Comparison of ENCODE assay signal across 8 cellular contexts in genomic region chr3:4633078-4634004, GRCh38.
A peak's percentile ranks its signal among the peaks of the same experiment; 100 is the strongest.
DNase-seq lines count a peak whose midpoint lies in the region; ATAC-seq and TF ChIP-seq lines count a peak whose summit lies in the region.

No MANE protein-coding gene starts in this region.

- H3K9me3 Mint-ChIP-seq in activated CD4-positive, alpha-beta T cell treated with anti-CD3 and anti-CD28 coated beads, Interleukin-2, amount 10 ng/mL, durations not matched to agents 7 days and 5 days: no peaks in the 10 kb centered on the region
- no peaks in the 10 kb centered on the region for H3K9me3 Mint-ChIP-seq in naive B cell

- H3K36me3 ChIP-seq in SK-N-SH (replicated peaks in 1 of 2; ENCODE audit: control insufficient read depth in 1 of 2, insufficient read depth in 2 of 2, low read length in 1 of 2): peaks cover 0 to 2% of the 10 kb centered on the region in 2 experiments

- H3K4me3 ChIP-seq in SK-N-SH (ENCODE audit: low read depth in 2 of 2, low read length in 1 of 2): no peak overlapping the region; a peak in 1 of 4 replicates

- H3K9me3 ChIP-seq in SK-N-SH: no peaks in the 10 kb centered on the region

- no peak overlapping the region for H3K27ac ChIP-seq in SK-N-SH (ENCODE audit: low read depth in 2 of 2, low read length in 1 of 2)

- no peaks in the 10 kb centered on the region for H4K20me1 ChIP-seq in SK-N-SH (ENCODE audit: insufficient read depth)

- H3K9ac ChIP-seq in SK-N-SH: no peak overlapping the region

- TF ChIP-seq EP300 in SK-N-SH (IDR thresholded peaks at IDR 0.05; ENCODE audit: borderline replicate concordance in 1 of 2, low read depth in 1 of 2, low read length in 1 of 2): no peak

- no peak for TF ChIP-seq POLR2A in erythroblast (IDR thresholded peaks at IDR 0.05; ENCODE audit: low read length)

- TF ChIP-seq RAD21 in SK-N-SH (IDR thresholded peaks at IDR 0.05; ENCODE audit: low read length): peak; percentile 96

- no peaks in the 10 kb centered on the region for H3K79me2 ChIP-seq in SK-N-SH (ENCODE audit: insufficient read depth)

- POLR2A ChIA-PET in activated CD4-positive, alpha-beta T cell treated with anti-CD3 and anti-CD28 coated beads, Interleukin-2, amount 10 ng/mL, durations not matched to agents 7 days and 5 days (lab: Charles Lee): no interaction called here
- POLR2A ChIA-PET in SK-N-SH (lab: Yijun Ruan, JAX): interaction anchor here (0.9 kb wide), 2 partner anchors 140 to 283 kb away, joined by 3 to 4 read pairs; partner anchors contain the start of gene ITPR1

- no peak overlapping the region for H3K4me2 ChIP-seq in SK-N-SH

- peaks cover 8% of the 10 kb centered on the region for H3K4me1 Mint-ChIP-seq in activated CD4-positive, alpha-beta T cell treated with anti-CD3 and anti-CD28 coated beads, Interleukin-2, amount 10 ng/mL, durations not matched to agents 7 days and 5 days
- peaks cover 19 to 25% (median 21%) of the 10 kb centered on the region in 3 donors for H3K4me1 Mint-ChIP-seq in naive B cell

- DNase-seq in activated CD4-positive, alpha-beta T cell treated with anti-CD3 and anti-CD28 coated beads, Interleukin-2, amount 10 ng/mL, durations not matched to agents 7 days and 5 days: peak; percentile 35
- DNase-seq in activated CD4-positive, alpha-beta T cell treated with anti-CD3 and anti-CD28 coated beads for 1 hour: no peak
- peak; percentile 49 for DNase-seq in M059J (ENCODE audit: low read depth)
- DNase-seq in SK-N-SH: peak; percentile 66
- DNase-seq in erythroblast (lab: John Stamatoyannopoulos, UW): peak; percentile 58 to 74
- DNase-seq in naive B cell: peak; percentile 25
- DNase-seq in GOT3 (lab: John Stamatoyannopoulos, UW): no peak

- CTCF ChIA-PET in activated CD4-positive, alpha-beta T cell treated with anti-CD3 and anti-CD28 coated beads, Interleukin-2, amount 10 ng/mL, durations not matched to agents 7 days and 5 days (lab: Charles Lee): interaction anchor here (0.6 to 1.5 kb wide), 16 partner anchors 10 to 327 kb away, joined by 3 to 6 read pairs (median 4); no protein-coding TSS in a partner anchor
- CTCF ChIA-PET in SK-N-SH (lab: Yijun Ruan, JAX): interaction anchor here (0.6 to 6.5 kb wide), 83 partner anchors 9 to 1433 kb away, joined by 3 to 117 read pairs (median 4); partner anchors contain the start of genes ITPR1 and SUMF1

- H2AFZ ChIP-seq in SK-N-SH (ENCODE audit: low read depth): no peak overlapping the region

- ATAC-seq in GM21786 (IDR thresholded peaks at IDR 0.05; ENCODE audit: unreplicated experiment): peak; percentile 80
- peak; percentile 51 to 59 for ATAC-seq in naive B cell (ENCODE audit: low read depth in 2 of 2)

- H3K27ac Mint-ChIP-seq in activated CD4-positive, alpha-beta T cell treated with anti-CD3 and anti-CD28 coated beads, Interleukin-2, amount 10 ng/mL, durations not matched to agents 7 days and 5 days: no peak overlapping the region
- peak overlapping the region; percentile 0 to 70 (median 16) for H3K27ac Mint-ChIP-seq in naive B cell

- no peaks in the 10 kb centered on the region for H3K4me1 ChIP-seq in SK-N-SH (ENCODE audit: control insufficient read depth in 1 of 2, insufficient read depth in 2 of 2, low read depth in 1 of 2, low read length in 1 of 2)

- H3K27me3 Mint-ChIP-seq in activated CD4-positive, alpha-beta T cell treated with anti-CD3 and anti-CD28 coated beads, Interleukin-2, amount 10 ng/mL, durations not matched to agents 7 days and 5 days: no peaks in the 10 kb centered on the region
- no peaks in the 10 kb centered on the region for H3K27me3 Mint-ChIP-seq in naive B cell

- no peaks in the 10 kb centered on the region for H3K36me3 Mint-ChIP-seq in activated CD4-positive, alpha-beta T cell treated with anti-CD3 and anti-CD28 coated beads, Interleukin-2, amount 10 ng/mL, durations not matched to agents 7 days and 5 days (ENCODE audit: low read depth)
- no peaks in the 10 kb centered on the region for H3K36me3 Mint-ChIP-seq in naive B cell

- no peaks in the 10 kb centered on the region for H3F3A ChIP-seq in SK-N-SH (replicated peaks; ENCODE audit: insufficient read depth)

- TF ChIP-seq CTCF in SK-N-SH (IDR thresholded peaks at IDR 0.05): peak; percentile 94

- 63% methylated on average over 10 of the region's 10 CpGs for WGBS in SK-N-SH (ENCODE audit: low lambda C conversion rate)

- H3K4me3 Mint-ChIP-seq in activated CD4-positive, alpha-beta T cell treated with anti-CD3 and anti-CD28 coated beads, Interleukin-2, amount 10 ng/mL, durations not matched to agents 7 days and 5 days: no peak overlapping the region
- H3K4me3 Mint-ChIP-seq in naive B cell: no peak overlapping the region

- H3K27me3 ChIP-seq in SK-N-SH (ENCODE audit: insufficient read depth): no peaks in the 10 kb centered on the region

- H3K9me2 ChIP-seq in SK-N-SH: no peaks in the 10 kb centered on the region

TF ChIP-seq in SK-N-SH, 30 proteins besides CTCF, POLR2A, EP300 and RAD21:
- no peak for TF ChIP-seq EZH2phosphoT487 (IDR thresholded peaks at IDR 0.05; ENCODE audit: borderline replicate concordance, low read depth)
- peak; percentile 94 for TF ChIP-seq SMC3 (IDR thresholded peaks at IDR 0.05; ENCODE audit: low read depth, low read length)
TF ChIP-seq in SK-N-SH: peak in this region for 1.

Comparison
In these comparisons a context has a peak if more than half of its experiments do, and no peak if none do; other contexts are left out.
1. DNase-seq: peak in activated CD4-positive, alpha-beta T cell treated with anti-CD3 and anti-CD28 coated beads, Interleukin-2, amount 10 ng/mL, durations not matched to agents 7 days and 5 days (single experiment), M059J (single experiment), SK-N-SH (single experiment), erythroblast (2 of 2) and naive B cell (single experiment); none in activated CD4-positive, alpha-beta T cell treated with anti-CD3 and anti-CD28 coated beads for 1 hour (single experiment) and GOT3 (single experiment).